13 cellular contexts compared by ENCODE assay signal in the genomic region with DNA sequence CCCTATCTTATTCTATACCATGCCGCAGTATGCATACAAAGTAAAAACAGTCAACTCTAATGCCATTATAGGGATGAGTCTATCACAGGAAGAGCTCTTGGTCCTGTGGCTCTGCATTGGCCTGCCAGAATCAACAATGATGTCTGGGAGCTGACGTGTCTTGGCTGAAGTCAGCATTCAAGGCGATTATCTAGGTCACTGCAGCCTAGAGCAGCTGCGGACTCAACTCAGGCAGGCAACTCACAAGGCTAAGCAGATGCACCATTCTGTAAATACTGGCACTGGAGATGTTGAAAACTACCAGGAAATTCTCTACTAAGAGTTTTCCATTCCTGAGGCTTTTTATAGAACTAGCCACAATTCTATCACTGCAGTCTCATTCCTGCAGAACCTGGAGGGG. TPM values are rescaled to one million over a fixed set of nuclear protein-coding genes. Genes with fewer than 3 reads are reported as not detected.
DNase-seq lines count a peak whose midpoint lies in the region; ATAC-seq and TF ChIP-seq lines count a peak whose summit lies in the region.
"Had no signal": no experiment of that assay in that cellular context is flagged by ENCODE, and none has a peak within 500 bp of the region (broad histone marks: within the 10 kb centered on the region; RNA-seq: fewer than 3 reads in every experiment).

No MANE protein-coding gene starts in this region.

- H3K4me3 Mint-ChIP-seq in effector memory CD8-positive, alpha-beta T cell: no peak overlapping the region
- H3K4me3 Mint-ChIP-seq: stimulated activated naive CD8-positive, alpha-beta T cell treated with anti-CD3 and anti-CD28 coated beads, Interleukin-15, Interleukin-2, amounts not matched to agents 100 ng/mL and 50 ng/mL, for 24 hours had no signal

- TF ChIP-seq CTCF in fibroblast of pulmonary artery (IDR thresholded peaks at IDR 0.05; ENCODE audit: low read length, missing control alignments): no peak

- peak; percentile 50 for DNase-seq in NCI-H82 (lab: John Stamatoyannopoulos, UW)
- no peak for DNase-seq in NCI-H82 treated with DMSO at 0.1 percent for 48 hours (lab: John Stamatoyannopoulos, UW; ENCODE audit: unreplicated experiment)
- DNase-seq in fibroblast of pulmonary artery (ENCODE audit: low read depth): peak; percentile 93
- DNase-seq in myocyte (ENCODE audit: low read depth): peak; percentile 95
- DNase-seq in Kasumi-1 (lab: John Stamatoyannopoulos, UW): no peak
- DNase-seq in AML-193 (lab: John Stamatoyannopoulos, UW): no peak
- DNase-seq in effector memory CD8-positive, alpha-beta T cell: no peak
- DNase-seq: ACHN; activated CD8-positive, alpha-beta memory T cell treated with anti-CD3 and anti-CD28 coated beads, Interleukin-2, amount 50 U/mL, for 4 hours; NCI-H187 had no signal

- no peak overlapping the region for H3K4me3 ChIP-seq in fibroblast of pulmonary artery (replicated peaks; ENCODE audit: low read depth, low read length)

- H3K27me3 Mint-ChIP-seq in effector memory CD8-positive, alpha-beta T cell: no peaks in the 10 kb centered on the region

- ATAC-seq in esophagus mucosa: no peak
- ATAC-seq in effector memory CD8-positive, alpha-beta T cell (replicated peaks): no peak

- no peaks in the 10 kb centered on the region for H3K9me3 Mint-ChIP-seq in effector memory CD8-positive, alpha-beta T cell
- H3K9me3 Mint-ChIP-seq: stimulated activated naive CD8-positive, alpha-beta T cell treated with anti-CD3 and anti-CD28 coated beads, Interleukin-15, Interleukin-2, amounts not matched to agents 100 ng/mL and 50 ng/mL, for 24 hours had no signal

- no peaks in the 10 kb centered on the region for H3K36me3 Mint-ChIP-seq in effector memory CD8-positive, alpha-beta T cell (ENCODE audit: insufficient read depth)

- H3K27ac Mint-ChIP-seq in effector memory CD8-positive, alpha-beta T cell: no peak overlapping the region
- H3K27ac Mint-ChIP-seq: stimulated activated naive CD8-positive, alpha-beta T cell treated with anti-CD3 and anti-CD28 coated beads, Interleukin-15, Interleukin-2, amounts not matched to agents 100 ng/mL and 50 ng/mL, for 24 hours had no signal

- peaks cover 0 to 1% of the 10 kb centered on the region in 2 donors for H3K4me1 Mint-ChIP-seq in effector memory CD8-positive, alpha-beta T cell (ENCODE audit: low read depth in 2 of 2)

RNA-seq across cellular contexts. Expression of a gene that starts 13.3 kb away (rescaled TPM):
- 1.4 and 1.7 TPM in 2 replicates for total RNA-seq in myocyte
- 1.1 TPM for polyA plus RNA-seq in myocyte (2012)
- total RNA-seq in esophagus mucosa: not detected
- total RNA-seq: kidney epithelial cell had no signal

RNA-seq across cellular contexts. Expression of a gene that starts 23.0 kb away (rescaled TPM):
- total RNA-seq in myocyte (1.2 and 1.9 TPM in 2 replicates), esophagus mucosa (1.5 TPM)
- 2.2 TPM for polyA plus RNA-seq in myocyte (2012)

RNA-seq across cellular contexts. Expression of a gene that starts 49.7 kb away (rescaled TPM):
- total RNA-seq in myocyte (0.31 and 0.53 TPM in 2 replicates), esophagus mucosa (not detected)
- polyA plus RNA-seq in myocyte (2012): 0.24 TPM

Comparison
In these comparisons a context has a peak if more than half of its experiments do, and no peak if none do; other contexts are left out.
1. DNase-seq: peak in NCI-H82 (single experiment), fibroblast of pulmonary artery (single experiment) and myocyte (single experiment); none in NCI-H82 treated with DMSO at 0.1 percent for 48 hours (single experiment), Kasumi-1 (0 of 2), AML-193 (0 of 2) and effector memory CD8-positive, alpha-beta T cell (0 of 3).